ENCODE assay signal across 19 cellular contexts in the genomic region with DNA sequence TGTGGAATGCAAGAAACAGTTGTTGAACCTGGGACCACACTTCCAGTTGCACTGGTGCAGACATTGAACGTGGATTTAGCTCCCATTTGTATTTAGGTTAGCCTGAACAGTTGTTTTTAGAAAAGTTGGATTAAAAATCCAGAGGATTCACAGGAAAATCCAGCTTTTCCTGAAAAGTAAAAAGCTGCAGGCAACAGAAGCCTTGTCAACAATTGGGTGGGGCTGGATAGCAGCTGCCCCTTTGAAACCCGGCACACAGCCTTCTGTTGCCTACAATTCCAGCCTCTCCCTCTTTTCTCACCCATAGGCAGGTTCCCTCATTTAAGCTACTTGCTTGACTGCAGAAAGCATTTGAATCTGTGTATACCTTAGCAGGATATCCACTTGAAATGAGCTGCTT.
DNase-seq lines count a peak whose midpoint lies in the region; ATAC-seq, FAIRE-seq and TF ChIP-seq lines count a peak whose summit lies in the region.
"Had no signal": no experiment of that assay in that cellular context is flagged by ENCODE, and none has a peak within 500 bp of the region (broad histone marks: within the 10 kb centered on the region; RNA-seq: fewer than 3 reads in every experiment).

No MANE protein-coding gene starts in this region.

- no peak overlapping the region for H3K9ac ChIP-seq in K562 (ENCODE audit: insufficient read depth in 1 of 2, low read depth in 2 of 2, low read length in 2 of 2)
- H3K9ac ChIP-seq in neuronal stem cell (ENCODE audit: low read depth, low read length, poor library complexity), result no peak overlapping the region

- H3K27ac Mint-ChIP-seq in CD8-positive, alpha-beta memory T cell, result peak overlapping the region in 5 of 8 donors; percentile 17 to 75 (median 38)
- H3K27ac Mint-ChIP-seq in activated CD4-positive, alpha-beta memory T cell treated with anti-CD3 and anti-CD28 coated beads, Interleukin-2, amount 10 ng/mL, durations not matched to agents 7 days and 5 days, result no peak overlapping the region
- H3K27ac Mint-ChIP-seq: stimulated activated naive CD8-positive, alpha-beta T cell treated with anti-CD3 and anti-CD28 coated beads, Interleukin-15, amount 100 ng/mL, for 72 hours had no signal

- no peaks in the 10 kb centered on the region for H3K79me1 ChIP-seq in neuronal stem cell (ENCODE audit: low read depth, low read length)

- no peaks in the 10 kb centered on the region for H4K20me1 ChIP-seq in K562 (replicated peaks; ENCODE audit: control insufficient read depth, insufficient read depth, low read length)

- DNase-seq in CD8-positive, alpha-beta memory T cell, result no peak
- peak; percentile 21 for DNase-seq in NCI-H1092 (lab: John Stamatoyannopoulos, UW)
- no peak for DNase-seq in K562 (ENCODE audit: extremely low read depth in 1 of 4, low spot score in 3 of 4)
- no peak for DNase-seq in neuronal stem cell (ENCODE audit: low spot score)
- DNase-seq in activated CD4-positive, alpha-beta memory T cell treated with anti-CD3 and anti-CD28 coated beads, Interleukin-2, amount 10 ng/mL, durations not matched to agents 7 days and 5 days, result no peak
- no peak for DNase-seq in GM19238 (ENCODE audit: insufficient read length, low spot score)
- no peak for DNase-seq in GM03348 (ENCODE audit: low spot score)
- DNase-seq: activated CD4-positive, alpha-beta T cell treated with anti-CD3 and anti-CD28 coated beads for 4 hours; activated T-cell treated with anti-CD3 and anti-CD28 coated beads, Interleukin-2, amount 50 U/mL, for 1 hour; BE2C; caudate nucleus; gastrocnemius medialis; mammary epithelial cell; NCI-H1436; spleen; stimulated activated naive CD8-positive, alpha-beta T cell treated with anti-CD3 and anti-CD28 coated beads, Interleukin-15, amount 100 ng/mL, for 72 hours had no signal

- no peaks in the 10 kb centered on the region for H3K27me3 ChIP-seq in CD8-positive, alpha-beta memory T cell (ENCODE audit: insufficient read depth, low read length, poor library complexity, severe bottlenecking)
- no peaks in the 10 kb centered on the region for H3K27me3 ChIP-seq in K562 (ENCODE audit: control insufficient read depth in 2 of 2, insufficient read depth in 2 of 2, low read length in 2 of 2)
- H3K27me3 ChIP-seq in neuronal stem cell (ENCODE audit: control insufficient read depth in 3 of 3, insufficient read depth in 3 of 3, low read depth in 1 of 3, low read length in 3 of 3), result no peaks in the 10 kb centered on the region
- H3K27me3 ChIP-seq: BE2C, gastrocnemius medialis, spleen had no signal

- H2BK5ac ChIP-seq in neuronal stem cell (ENCODE audit: low read length), result no peak overlapping the region

- H3K4me1 Mint-ChIP-seq in CD8-positive, alpha-beta memory T cell, result peaks cover 40 to 42% (median 42%) of the 10 kb centered on the region in 3 donors
- H3K4me1 Mint-ChIP-seq in activated CD4-positive, alpha-beta memory T cell treated with anti-CD3 and anti-CD28 coated beads, Interleukin-2, amount 10 ng/mL, durations not matched to agents 7 days and 5 days, result peaks cover 30% of the 10 kb centered on the region

- H3K79me2 ChIP-seq in K562 (ENCODE audit: control insufficient read depth, insufficient read depth, low read length), result peaks cover 6% of the 10 kb centered on the region; the same call in 1 of the 3 replicates

- TF ChIP-seq POLR2A in K562 (conservative IDR thresholded peaks at IDR 0.05), result no peak

- H3K4me2 ChIP-seq in K562 (ENCODE audit: insufficient read depth, low read length) (no peak overlapping the region), neuronal stem cell (ENCODE audit: insufficient read depth, low read length, poor library complexity, severe bottlenecking) (no peak overlapping the region)

- intact Hi-C loops in K562 (cut with micrococcal nuclease), result loop anchor here (10.0 kb wide), 1 partner anchor 488 kb away; no protein-coding TSS in a partner anchor

- H2BK120ac ChIP-seq in neuronal stem cell (ENCODE audit: low read depth, low read length), result no peak overlapping the region

- no peak for FAIRE-seq in K562 (lab: Jason Lieb, UNC)

- peaks cover 0 to 17% of the 10 kb centered on the region in 2 donors for H3K27me3 Mint-ChIP-seq in CD8-positive, alpha-beta memory T cell
- H3K27me3 Mint-ChIP-seq in activated CD4-positive, alpha-beta memory T cell treated with anti-CD3 and anti-CD28 coated beads, Interleukin-2, amount 10 ng/mL, durations not matched to agents 7 days and 5 days, result no peaks in the 10 kb centered on the region
- H3K27me3 Mint-ChIP-seq: stimulated activated naive CD8-positive, alpha-beta T cell treated with anti-CD3 and anti-CD28 coated beads, Interleukin-15, amount 100 ng/mL, for 72 hours had no signal

- peaks cover 0 to 4% (median 0%) of the 10 kb centered on the region in 3 donors for H3K36me3 Mint-ChIP-seq in CD8-positive, alpha-beta memory T cell
- H3K36me3 Mint-ChIP-seq in activated CD4-positive, alpha-beta memory T cell treated with anti-CD3 and anti-CD28 coated beads, Interleukin-2, amount 10 ng/mL, durations not matched to agents 7 days and 5 days (ENCODE audit: low read depth), result no peaks in the 10 kb centered on the region

- peaks cover 0 to 3% (median 2%) of the 10 kb centered on the region in 5 donors for H3K9me3 Mint-ChIP-seq in CD8-positive, alpha-beta memory T cell
- H3K9me3 Mint-ChIP-seq in activated CD4-positive, alpha-beta memory T cell treated with anti-CD3 and anti-CD28 coated beads, Interleukin-2, amount 10 ng/mL, durations not matched to agents 7 days and 5 days, result no peaks in the 10 kb centered on the region
- H3K9me3 Mint-ChIP-seq: IgD-negative memory B cell; stimulated activated naive CD8-positive, alpha-beta T cell treated with anti-CD3 and anti-CD28 coated beads, Interleukin-15, amount 100 ng/mL, for 72 hours had no signal

- H3K9me3 ChIP-seq in CD8-positive, alpha-beta memory T cell (ENCODE audit: low read length), result no peaks in the 10 kb centered on the region
- H3K9me3 ChIP-seq in K562 (replicated peaks; ENCODE audit: control insufficient read depth, insufficient read depth, low read depth, low read length) (no peaks in the 10 kb centered on the region), neuronal stem cell (replicated peaks in 1 of 2; ENCODE audit: control insufficient read depth in 2 of 2, insufficient read depth in 1 of 2, low read depth in 1 of 2, low read length in 2 of 2) (no peaks in the 10 kb centered on the region)
- H3K9me3 ChIP-seq: BE2C, gastrocnemius medialis, HAP-1, spleen had no signal

- H4K91ac ChIP-seq in neuronal stem cell (ENCODE audit: low read depth, low read length, poor library complexity), result no peak overlapping the region

- no peak overlapping the region for H3K18ac ChIP-seq in neuronal stem cell (ENCODE audit: low read length)

- H2AFZ ChIP-seq in K562 (ENCODE audit: low read depth, low read length), result peak overlapping the region; percentile 7; the same call in 1 of the 2 replicates
- peak overlapping the region; percentile 51 for H2AFZ ChIP-seq in neuronal stem cell (ENCODE audit: low read length)

- no peak overlapping the region for H2BK12ac ChIP-seq in neuronal stem cell (ENCODE audit: low read length)

- no peak overlapping the region for H3K14ac ChIP-seq in neuronal stem cell (ENCODE audit: low read length)

- 67% methylated on average over 1 of the region's 2 CpGs for WGBS in K562 (ENCODE audit: insufficient coverage, low coverage, missing lambda C conversion rate)
- no CpG with 5 or more reads among the region's 2 CpGs for WGBS in neuronal stem cell (ENCODE audit: extremely low coverage in 2 of 2, insufficient read length in 2 of 2, insufficient replicate concordance in 1 of 2), 2 donors

- no peak overlapping the region for H3K4ac ChIP-seq in neuronal stem cell (ENCODE audit: low read length)

- H3K23ac ChIP-seq in neuronal stem cell (ENCODE audit: low read depth, low read length, poor library complexity), result no peak overlapping the region

- no peak for TF ChIP-seq EP300 in K562 (IDR thresholded peaks at IDR 0.05; ENCODE audit: low read length)

- no peak overlapping the region for H3K4me3 Mint-ChIP-seq in CD8-positive, alpha-beta memory T cell
- H3K4me3 Mint-ChIP-seq in activated CD4-positive, alpha-beta memory T cell treated with anti-CD3 and anti-CD28 coated beads, Interleukin-2, amount 10 ng/mL, durations not matched to agents 7 days and 5 days, result no peak overlapping the region
- H3K4me3 Mint-ChIP-seq: stimulated activated naive CD8-positive, alpha-beta T cell treated with anti-CD3 and anti-CD28 coated beads, Interleukin-15, amount 100 ng/mL, for 72 hours had no signal

- BruUV-seq in K562 (replicated peaks; lab: Mats Ljungman, UMichigan), result no TSS peak

- H4K8ac ChIP-seq in neuronal stem cell (ENCODE audit: low read depth, low read length), result no peak overlapping the region

- no peak overlapping the region for H2BK15ac ChIP-seq in neuronal stem cell (ENCODE audit: low read length)

- CTCF ChIA-PET in CD8-positive, alpha-beta memory T cell (lab: Charles Lee), result interaction anchor here (0.9 to 2.5 kb wide), 4 partner anchors 104 to 1022 kb away, joined by 3 to 10 read pairs (median 4); partner anchors contain the start of gene TBL1XR1
- CTCF ChIA-PET in K562 (lab: Yijun Ruan, JAX; ENCODE audit: low intra/inter-chr PET ratio), result no interaction called here
- CTCF ChIA-PET in activated CD4-positive, alpha-beta memory T cell treated with anti-CD3 and anti-CD28 coated beads, Interleukin-2, amount 10 ng/mL, durations not matched to agents 7 days and 5 days (lab: Charles Lee), result interaction anchor here (0.5 to 0.8 kb wide), 2 partner anchors 85 to 369 kb away, joined by 3 read pairs; no protein-coding TSS in a partner anchor

- no peak overlapping the region for H2AK5ac ChIP-seq in neuronal stem cell (ENCODE audit: low read depth, low read length)

- H3K4me3 ChIP-seq in CD8-positive, alpha-beta memory T cell (ENCODE audit: low read length), result no peak overlapping the region
- H3K4me3 ChIP-seq in K562 (no peak overlapping the region), neuronal stem cell (ENCODE audit: low read length in 2 of 2) (no peak overlapping the region)
- H3K4me3 ChIP-seq: gastrocnemius medialis, HAP-1 had no signal

- H3K27ac ChIP-seq in CD8-positive, alpha-beta memory T cell (ENCODE audit: low read depth, low read length), result no peak overlapping the region
- H3K27ac ChIP-seq in K562 (ENCODE audit: extremely low read depth, low read depth, low read length) (no peak overlapping the region), neuronal stem cell (replicated peaks; ENCODE audit: low read length) (no peak overlapping the region)

- in situ Hi-C loops in K562 (cut with MboI), result loop anchor here (5.0 kb wide), 2 partner anchors 165 to 305 kb away; partner anchors contain the start of gene TBL1XR1

- no peak for TF ChIP-seq RAD21 in K562 (CRISPR knock-in tag; conservative IDR thresholded peaks at IDR 0.05 in 1 of 2, IDR thresholded peaks at IDR 0.05 in 1 of 2)

- no peak for TF ChIP-seq CTCF in K562 (IDR thresholded peaks at IDR 0.05 in 2 of 3, conservative IDR thresholded peaks at IDR 0.05 in 1 of 3; ENCODE audit: insufficient read depth in 2 of 3, low read depth in 1 of 3, low read length in 3 of 3)

- H3K36me3 ChIP-seq in CD8-positive, alpha-beta memory T cell (ENCODE audit: insufficient read depth, low read length), result no peaks in the 10 kb centered on the region
- no peaks in the 10 kb centered on the region for H3K36me3 ChIP-seq in K562 (ENCODE audit: control insufficient read depth, insufficient read depth, low read length)
- no peaks in the 10 kb centered on the region for H3K36me3 ChIP-seq in neuronal stem cell (replicated peaks in 1 of 2; ENCODE audit: control insufficient read depth in 2 of 2, insufficient read depth in 2 of 2, low read length in 2 of 2)
- H3K36me3 ChIP-seq: BE2C, gastrocnemius medialis, HAP-1, spleen had no signal

- H3K9me1 ChIP-seq in K562 (ENCODE audit: control insufficient read depth, insufficient read depth, low read length), result no peaks in the 10 kb centered on the region

- ATAC-seq in K562 (no peak), HG03571 (IDR thresholded peaks at IDR 0.05; ENCODE audit: unreplicated experiment) (no peak)
- ATAC-seq: gastrocnemius medialis; stimulated activated naive CD8-positive, alpha-beta T cell treated with anti-CD3 and anti-CD28 coated beads, Interleukin-15, amount 100 ng/mL, for 72 hours had no signal

- peaks cover 35% of the 10 kb centered on the region for H3K4me1 ChIP-seq in CD8-positive, alpha-beta memory T cell (ENCODE audit: insufficient read depth, low read length)
- H3K4me1 ChIP-seq in K562 (replicated peaks in 1 of 2; ENCODE audit: control insufficient read depth in 2 of 2, insufficient read depth in 2 of 2, low read length in 2 of 2) (peaks cover 25 to 34% of the 10 kb centered on the region in 2 experiments), neuronal stem cell (ENCODE audit: control insufficient read depth in 2 of 2, insufficient read depth in 1 of 2, low read depth in 1 of 2, low read length in 2 of 2) (peaks cover 25 to 27% of the 10 kb centered on the region in 2 donors)

- POLR2A ChIA-PET in CD8-positive, alpha-beta memory T cell (lab: Charles Lee), result interaction anchor here (6.9 kb wide), 1 partner anchor 166 kb away, joined by 213 read pairs; the partner anchor contains the start of gene TBL1XR1
- POLR2A ChIA-PET in K562 (lab: Yijun Ruan, JAX), result interaction anchor here (0.6 to 7.6 kb wide), 4 partner anchors 8 to 776 kb away, joined by 3 to 97 read pairs (median 13); partner anchors contain the start of gene TBL1XR1
- POLR2A ChIA-PET in activated CD4-positive, alpha-beta memory T cell treated with anti-CD3 and anti-CD28 coated beads, Interleukin-2, amount 10 ng/mL, durations not matched to agents 7 days and 5 days (lab: Charles Lee), result interaction anchor here (8.8 kb wide), 1 partner anchor 165 kb away, joined by 374 read pairs; the partner anchor contains the start of gene TBL1XR1
